In the genomic region with DNA sequence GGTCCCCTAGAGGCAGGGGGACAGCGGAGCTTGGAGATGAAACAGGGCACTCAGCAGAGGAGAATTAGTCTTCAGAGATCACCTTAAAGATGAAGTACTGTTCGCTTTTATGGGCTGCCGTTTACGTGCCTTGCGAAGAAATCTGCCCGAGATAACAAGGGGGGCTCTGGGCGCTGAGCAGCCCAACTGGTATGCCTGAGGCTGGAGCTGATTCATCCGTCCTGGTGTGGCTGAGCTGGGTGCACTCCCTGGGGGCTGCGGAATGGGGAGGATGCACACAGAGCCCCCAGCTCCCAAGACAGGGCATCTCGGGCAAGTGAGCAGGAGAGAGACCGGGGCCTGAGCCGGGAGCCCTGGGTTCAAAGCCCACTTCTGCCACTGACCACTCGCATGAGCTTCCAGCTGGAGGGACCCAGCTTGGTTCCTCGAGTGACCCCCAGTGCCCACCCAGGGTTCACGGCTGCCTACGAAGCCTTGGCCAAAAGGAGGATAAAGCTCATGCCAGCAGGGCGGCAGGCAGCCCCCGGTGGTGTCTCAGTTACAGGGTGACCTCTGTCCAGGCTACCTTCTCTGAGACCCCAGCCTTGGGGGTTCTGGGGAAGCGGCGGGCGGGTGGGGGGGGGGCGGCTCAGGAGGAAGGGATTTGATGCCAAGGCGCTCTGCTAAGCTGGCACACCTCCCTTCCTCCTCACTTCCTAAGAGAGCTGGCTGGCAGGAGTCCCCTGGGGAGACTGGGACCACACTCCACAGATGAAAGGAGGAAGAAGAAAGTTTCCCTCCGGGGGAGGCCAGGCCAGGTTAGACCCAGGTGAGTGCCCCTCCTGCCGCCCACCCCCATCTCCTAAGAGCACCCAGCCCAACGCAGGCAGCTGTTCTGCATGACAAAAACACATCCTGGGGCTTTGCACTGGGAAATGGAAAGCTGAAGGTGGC, we compare ENCODE assay signal across 14 cellular contexts. TPM values are rescaled to one million over a fixed set of nuclear protein-coding genes. Genes with fewer than 3 reads are reported as not detected.
DNase-seq lines count a peak whose midpoint lies in the region; ATAC-seq and TF ChIP-seq lines count a peak whose summit lies in the region.
"Had no signal": no experiment of that assay in that cellular context is flagged by ENCODE, and none has a peak within 500 bp of the region (broad histone marks: within the 10 kb centered on the region; RNA-seq: fewer than 3 reads in every experiment).

No MANE protein-coding gene starts in this region.

- peak overlapping the region; percentile 46 for H3K27ac Mint-ChIP-seq in neural progenitor cell
- H3K27ac Mint-ChIP-seq: activated T-helper 17 cell treated with anti-CD3 and anti-CD28 coated beads, Interleukin-2, amount 50 U/mL, for 72 hours had no signal

- H3K4me1 Mint-ChIP-seq in neural progenitor cell: peaks cover 41% of the 10 kb centered on the region

- no peak for TF ChIP-seq CTCF in RWPE1 (conservative IDR thresholded peaks at IDR 0.05; ENCODE audit: low read depth)
- no peak for TF ChIP-seq CTCF in neural progenitor cell (IDR thresholded peaks at IDR 0.05)
- TF ChIP-seq CTCF in OCI-LY7 (conservative IDR thresholded peaks at IDR 0.05; ENCODE audit: low read length): no peak

- H3K79me2 ChIP-seq in neural progenitor cell (ENCODE audit: low read depth) (no peaks in the 10 kb centered on the region), OCI-LY7 (ENCODE audit: insufficient read depth, low read depth, low read length) (no peaks in the 10 kb centered on the region)

- H3K9me2 ChIP-seq in OCI-LY7 (ENCODE audit: insufficient read depth, low read length): no peaks in the 10 kb centered on the region

- H2AFZ ChIP-seq in neural progenitor cell (replicated peaks) (no peak overlapping the region), OCI-LY7 (ENCODE audit: low read length) (no peak overlapping the region)

- H3K27ac ChIP-seq in RWPE1 (peak overlapping the region; percentile 75), neural progenitor cell (no peak overlapping the region), OCI-LY7 (ENCODE audit: low read depth, low read length, poor library complexity, severe bottlenecking) (no peak overlapping the region)
- H3K27ac ChIP-seq: vagina had no signal

- CTCF ChIA-PET in RWPE1 (lab: Yijun Ruan, JAX): interaction anchor here (1.2 to 2.7 kb wide), 6 partner anchors 20 to 229 kb away, joined by 4 to 8 read pairs (median 4); no protein-coding TSS in a partner anchor
- CTCF ChIA-PET in OCI-LY7 (lab: Charles Lee; ENCODE audit: unreplicated experiment): no interaction called here

- no peaks in the 10 kb centered on the region for H3K36me3 ChIP-seq in neural progenitor cell
- H3K36me3 ChIP-seq in OCI-LY7 (ENCODE audit: insufficient read depth, low read length): no peaks in the 10 kb centered on the region
- H3K36me3 ChIP-seq: vagina had no signal

- peaks cover 3% of the 10 kb centered on the region for H3K9me3 Mint-ChIP-seq in neural progenitor cell
- H3K9me3 Mint-ChIP-seq: activated T-helper 17 cell treated with anti-CD3 and anti-CD28 coated beads, Interleukin-2, amount 50 U/mL, for 72 hours had no signal

- H3K27me3 ChIP-seq in neural progenitor cell: peaks cover 22% of the 10 kb centered on the region

- intact Hi-C loops in OCI-LY7 (cut with micrococcal nuclease; ENCODE audit: unreplicated experiment): no loop called here

- BruUV-seq in OCI-LY7 (replicated peaks; lab: Mats Ljungman, UMichigan): no TSS peak

- no peak for ATAC-seq in HG02759 (IDR thresholded peaks at IDR 0.05; ENCODE audit: unreplicated experiment)
- ATAC-seq: activated CD4-positive, CD25-positive, alpha-beta regulatory T cell treated with anti-CD3 and anti-CD28 coated beads, Interleukin-2, amount 50 U/mL, for 24 hours; activated T-helper 17 cell treated with anti-CD3 and anti-CD28 coated beads, Interleukin-2, amount 50 U/mL, for 72 hours had no signal

- H3K4me2 ChIP-seq in neural progenitor cell: peak overlapping the region; percentile 56
- no peak overlapping the region for H3K4me2 ChIP-seq in OCI-LY7 (ENCODE audit: low read length)

- no peak overlapping the region for H3K9ac ChIP-seq in neural progenitor cell

- H4K20me1 ChIP-seq in neural progenitor cell (ENCODE audit: low read depth): peaks cover 29% of the 10 kb centered on the region
- H4K20me1 ChIP-seq in OCI-LY7 (ENCODE audit: insufficient read depth, low read length): no peaks in the 10 kb centered on the region

- H3K9me3 ChIP-seq in neural progenitor cell (ENCODE audit: low read depth) (no peaks in the 10 kb centered on the region), OCI-LY7 (ENCODE audit: low read length) (no peaks in the 10 kb centered on the region)
- H3K9me3 ChIP-seq: vagina had no signal

- peak; percentile 78 for DNase-seq in GM03348 (ENCODE audit: low spot score)
- DNase-seq in RWPE1 (ENCODE audit: low spot score): peak; percentile 79
- peak; percentile 50 for DNase-seq in fibroblast of peridontal ligament (ENCODE audit: extremely low read depth)
- DNase-seq in neural progenitor cell (ENCODE audit: low spot score): no peak
- DNase-seq in OCI-LY7 (ENCODE audit: low spot score): no peak
- DNase-seq in stimulated activated CD4-positive, alpha-beta T cell treated with anti-CD3 and anti-CD28 coated beads, Interleukin-4, amount 100 ng/mL, for 24 hours: no peak
- DNase-seq in NCI-H1092 (lab: John Stamatoyannopoulos, UW): no peak
- DNase-seq: cerebellar nuclear complex, DND-41, SIG-M5 had no signal

- H3K4me3 ChIP-seq in neural progenitor cell (no peak overlapping the region), OCI-LY7 (ENCODE audit: low read depth, low read length, poor library complexity, severe bottlenecking) (no peak overlapping the region)
- H3K4me3 ChIP-seq: vagina had no signal

- peaks cover 32% of the 10 kb centered on the region for H3K4me1 ChIP-seq in neural progenitor cell
- peaks cover 4% of the 10 kb centered on the region for H3K4me1 ChIP-seq in OCI-LY7 (ENCODE audit: insufficient read depth, low read length, poor library complexity, severe bottlenecking)

- H3K4me3 Mint-ChIP-seq in neural progenitor cell: no peak overlapping the region
- H3K4me3 Mint-ChIP-seq: activated T-helper 17 cell treated with anti-CD3 and anti-CD28 coated beads, Interleukin-2, amount 50 U/mL, for 72 hours had no signal

- POLR2A ChIA-PET in RWPE1 (lab: Yijun Ruan, JAX; ENCODE audit: low non-redundant PET): interaction anchor here (0.6 kb wide), 1 partner anchor 13 kb away, joined by 5 read pairs; no protein-coding TSS in a partner anchor
- POLR2A ChIA-PET in OCI-LY7 (lab: Charles Lee): no interaction called here

- H3K36me3 Mint-ChIP-seq in neural progenitor cell: no peaks in the 10 kb centered on the region

- peaks cover 36% of the 10 kb centered on the region for H3K27me3 Mint-ChIP-seq in neural progenitor cell (ENCODE audit: insufficient read depth, low read depth)

- H3F3A ChIP-seq in neural progenitor cell (ENCODE audit: low read depth): peaks cover 48% of the 10 kb centered on the region

RNA-seq across cellular contexts. Expression of a gene that starts 5.7 kb away (rescaled TPM):
- total RNA-seq in neural progenitor cell (ENCODE audit: low replicate concordance) (1.8 and 7.2 TPM in 2 replicates), OCI-LY7 (2022) (not detected in 2 replicates)
- total RNA-seq in OCI-LY7 (2014; rRNA removed; shearing (Covaris generic)): not detected in 2 replicates
- total RNA-seq: activated T-helper 17 cell treated with anti-CD3 and anti-CD28 coated beads, Interleukin-2, amount 50 U/mL, for 72 hours; vagina had no signal

RNA-seq across cellular contexts. Expression of a gene that starts 36.8 kb away (rescaled TPM):
- total RNA-seq in neural progenitor cell (ENCODE audit: low replicate concordance) (not detected in 2 replicates), OCI-LY7 (2022) (not detected in 2 replicates)
- not detected in 2 replicates for total RNA-seq in OCI-LY7 (2014; rRNA removed; shearing (Covaris generic))
- total RNA-seq: activated T-helper 17 cell treated with anti-CD3 and anti-CD28 coated beads, Interleukin-2, amount 50 U/mL, for 72 hours; vagina had no signal

Comparison
In these comparisons a context has a peak if more than half of its experiments do, and no peak if none do; other contexts are left out.
1. DNase-seq: peak in GM03348 (single experiment), RWPE1 (single experiment) and fibroblast of peridontal ligament (single experiment); none in neural progenitor cell (single experiment), OCI-LY7 (single experiment), stimulated activated CD4-positive, alpha-beta T cell treated with anti-CD3 and anti-CD28 coated beads, Interleukin-4, amount 100 ng/mL, for 24 hours (single experiment) and NCI-H1092 (single experiment).